Comparison of ENCODE assay signal across 11 cellular contexts in genomic region chr9:131645078-131645776, GRCh38.
A peak's percentile ranks its signal among the peaks of the same experiment; 100 is the strongest.
DNase-seq lines count a peak whose midpoint lies in the region; ATAC-seq and TF ChIP-seq lines count a peak whose summit lies in the region.
"Had no signal": no experiment of that assay in that cellular context is flagged by ENCODE, and none has a peak within 500 bp of the region (broad histone marks: within the 10 kb centered on the region; RNA-seq: fewer than 3 reads in every experiment).

No MANE protein-coding gene starts in this region.

- no peaks in the 10 kb centered on the region for H3K27me3 ChIP-seq in HL-60 (ENCODE audit: insufficient read depth, poor library complexity, severe bottlenecking)

- peak; percentile 26 for ATAC-seq in activated naive CD8-positive, alpha-beta T cell treated with anti-CD3 and anti-CD28 coated beads, Interleukin-2, amount 10 ng/mL, durations not matched to agents 7 days and 5 days (ENCODE audit: low read depth)
- no peak for ATAC-seq in SK-N-SH treated with all-trans-retinoic acid at 6 μM for 48 hours
- no peak for ATAC-seq in GM21737 (IDR thresholded peaks at IDR 0.05; ENCODE audit: unreplicated experiment)

- no peaks in the 10 kb centered on the region for H3K27me3 Mint-ChIP-seq in activated naive CD8-positive, alpha-beta T cell treated with anti-CD3 and anti-CD28 coated beads, Interleukin-2, amount 10 ng/mL, durations not matched to agents 7 days and 5 days

- H3K4me3 ChIP-seq in HL-60 (replicated peaks; ENCODE audit: insufficient read depth, low read length), result no peak overlapping the region

- H3K27ac ChIP-seq in HL-60 (replicated peaks), result peak overlapping the region; percentile 25; the same call in 1 of the 2 replicates

- H3K27ac Mint-ChIP-seq in activated naive CD8-positive, alpha-beta T cell treated with anti-CD3 and anti-CD28 coated beads, Interleukin-2, amount 10 ng/mL, durations not matched to agents 7 days and 5 days, result no peak overlapping the region

- DNase-seq in NOMO-1 treated with DMSO at 0.1 percent for 48 hours (lab: John Stamatoyannopoulos, UW; ENCODE audit: unreplicated experiment) (peak; percentile 44), NOMO-1 treated with dmso at 0.1 percent for 144 hours (lab: John Stamatoyannopoulos, UW; ENCODE audit: unreplicated experiment) (no peak), HL-60 (ENCODE audit: low read depth in 1 of 2, low spot score in 1 of 2) (no peak), NCI-H2029 (lab: John Stamatoyannopoulos, UW) (no peak)
- DNase-seq in activated naive CD8-positive, alpha-beta T cell treated with anti-CD3 and anti-CD28 coated beads, Interleukin-2, amount 10 ng/mL, durations not matched to agents 7 days and 5 days, result no peak
- DNase-seq in stimulated activated CD8-positive, alpha-beta memory T cell treated with anti-CD3 and anti-CD28 coated beads, Interleukin-4, amount 100 ng/mL, for 48 hours, result peak; percentile 45
- DNase-seq: anterior cingulate cortex, hippocampal formation, SIG-M5 had no signal

- H3K36me3 Mint-ChIP-seq in activated naive CD8-positive, alpha-beta T cell treated with anti-CD3 and anti-CD28 coated beads, Interleukin-2, amount 10 ng/mL, durations not matched to agents 7 days and 5 days, result peaks cover 9% of the 10 kb centered on the region

- no peak overlapping the region for H3K4me3 Mint-ChIP-seq in activated naive CD8-positive, alpha-beta T cell treated with anti-CD3 and anti-CD28 coated beads, Interleukin-2, amount 10 ng/mL, durations not matched to agents 7 days and 5 days

- H3K4me1 Mint-ChIP-seq in activated naive CD8-positive, alpha-beta T cell treated with anti-CD3 and anti-CD28 coated beads, Interleukin-2, amount 10 ng/mL, durations not matched to agents 7 days and 5 days, result peaks cover 6% of the 10 kb centered on the region

- H3K9me3 Mint-ChIP-seq in activated naive CD8-positive, alpha-beta T cell treated with anti-CD3 and anti-CD28 coated beads, Interleukin-2, amount 10 ng/mL, durations not matched to agents 7 days and 5 days, result no peaks in the 10 kb centered on the region

- TF ChIP-seq CTCF in HL-60 (IDR thresholded peaks at IDR 0.05; ENCODE audit: insufficient read depth, low read length), result no peak

- POLR2A ChIA-PET in activated naive CD8-positive, alpha-beta T cell treated with anti-CD3 and anti-CD28 coated beads, Interleukin-2, amount 10 ng/mL, durations not matched to agents 7 days and 5 days (lab: Charles Lee), result no interaction called here

TF ChIP-seq in SK-N-SH treated with all-trans-retinoic acid at 6 μM for 48 hours, 23 proteins besides CTCF, POLR2A, EP300 and RAD21:
- TF ChIP-seq CSDC2 (CRISPR knock-in tag; IDR thresholded peaks at IDR 0.05), result no peak
- TF ChIP-seq ZNF565 (CRISPR knock-in tag; conservative IDR thresholded peaks at IDR 0.05; ENCODE audit: low read depth), result no peak
- no peak for TF ChIP-seq PATZ1 (CRISPR knock-in tag; IDR thresholded peaks at IDR 0.05; ENCODE audit: borderline replicate concordance)

Comparison
In these comparisons a context has a peak if more than half of its experiments do, and no peak if none do; other contexts are left out.
1. DNase-seq: peak in NOMO-1 treated with DMSO at 0.1 percent for 48 hours (single experiment) and stimulated activated CD8-positive, alpha-beta memory T cell treated with anti-CD3 and anti-CD28 coated beads, Interleukin-4, amount 100 ng/mL, for 48 hours (single experiment); none in NOMO-1 treated with dmso at 0.1 percent for 144 hours (single experiment), HL-60 (0 of 2), activated naive CD8-positive, alpha-beta T cell treated with anti-CD3 and anti-CD28 coated beads, Interleukin-2, amount 10 ng/mL, durations not matched to agents 7 days and 5 days (single experiment) and NCI-H2029 (single experiment).